9 cellular contexts compared by ENCODE assay signal in the genomic region with DNA sequence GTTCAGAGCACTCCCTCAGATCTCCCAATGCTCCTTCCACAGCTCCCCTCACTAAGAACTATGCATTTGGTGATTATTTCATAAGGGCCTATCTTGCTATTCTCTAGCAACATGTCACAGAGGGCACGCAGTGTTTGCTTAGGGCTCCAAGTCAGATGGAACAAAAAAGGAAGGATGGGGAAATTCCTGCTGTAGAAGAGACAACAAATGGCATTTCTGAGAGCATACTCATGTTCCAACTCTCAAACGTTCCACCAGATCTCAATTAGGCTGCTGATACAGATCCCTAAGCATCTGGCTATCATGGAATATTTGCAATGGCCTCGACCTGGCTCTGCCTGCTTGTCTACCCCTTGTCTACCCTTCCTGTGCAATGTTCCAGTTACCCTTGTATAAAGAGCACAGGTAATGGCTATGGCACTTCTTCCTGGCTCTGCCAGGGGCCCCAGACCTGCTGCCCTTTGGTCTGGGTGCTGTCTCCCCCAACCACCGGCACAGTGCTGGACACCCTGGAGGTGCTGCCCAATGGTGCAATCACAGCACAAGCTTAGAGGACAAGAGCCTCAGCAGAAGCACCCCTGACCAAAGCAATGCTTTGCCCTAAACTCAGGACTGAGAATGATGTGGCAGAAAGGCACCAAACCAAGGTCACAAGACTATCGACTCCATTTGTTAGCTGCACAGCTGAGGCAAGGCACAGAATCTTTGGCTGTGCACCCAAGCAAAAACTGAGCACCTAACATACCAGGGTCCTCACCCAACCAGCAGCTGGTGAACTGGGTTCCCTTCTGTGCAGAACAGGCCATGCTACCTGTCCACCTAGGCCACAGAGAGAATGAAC. TPM values are rescaled to one million over a fixed set of nuclear protein-coding genes. Genes with fewer than 3 reads are reported as not detected.
DNase-seq lines count a peak whose midpoint lies in the region; ATAC-seq and TF ChIP-seq lines count a peak whose summit lies in the region.
"Had no signal": no experiment of that assay in that cellular context is flagged by ENCODE, and none has a peak within 500 bp of the region (broad histone marks: within the 10 kb centered on the region; RNA-seq: fewer than 3 reads in every experiment).

No MANE protein-coding gene starts in this region.

- H3K27me3 ChIP-seq in HUES48 (ENCODE audit: control insufficient read depth, insufficient read depth, low read length) (no peaks in the 10 kb centered on the region), neural progenitor cell (no peaks in the 10 kb centered on the region), Peyer's patch (no peaks in the 10 kb centered on the region)
- H3K27me3 ChIP-seq: left lung had no signal

- H3K27ac Mint-ChIP-seq in activated CD4-positive, alpha-beta memory T cell treated with anti-CD3 and anti-CD28 coated beads for 36 hours = peak overlapping the region; percentile 23
- no peak overlapping the region for H3K27ac Mint-ChIP-seq in activated CD4-positive, alpha-beta memory T cell treated with anti-CD3 and anti-CD28 coated beads, Interleukin-2, amount 10 ng/mL, durations not matched to agents 7 days and 5 days
- H3K27ac Mint-ChIP-seq in chondrocyte (ENCODE audit: unreplicated experiment) (peak overlapping the region; percentile 38), neural progenitor cell (peak overlapping the region; percentile 85)

- no peak for TF ChIP-seq POLR2A in Peyer's patch (IDR thresholded peaks at IDR 0.05)

- peak overlapping the region; percentile 90 for H3K27ac ChIP-seq in HUES48 (ENCODE audit: low read depth, low read length)
- H3K27ac ChIP-seq in neural progenitor cell = no peak overlapping the region
- no peak overlapping the region for H3K27ac ChIP-seq in Peyer's patch
- H3K27ac ChIP-seq: left lung had no signal

- intact Hi-C loops in activated CD4-positive, alpha-beta memory T cell treated with anti-CD3 and anti-CD28 coated beads for 36 hours (cut with micrococcal nuclease) = loop anchor here (10.0 kb wide), 2 partner anchors 219 to 939 kb away; a partner anchor contains a TSS

- CTCF ChIA-PET in activated CD4-positive, alpha-beta memory T cell treated with anti-CD3 and anti-CD28 coated beads for 36 hours (lab: Charles Lee) = interaction anchor here (0.7 to 2.6 kb wide), 3 partner anchors 15 to 279 kb away, joined by 4 to 8 read pairs (median 6); no protein-coding TSS in a partner anchor
- CTCF ChIA-PET in activated CD4-positive, alpha-beta memory T cell treated with anti-CD3 and anti-CD28 coated beads, Interleukin-2, amount 10 ng/mL, durations not matched to agents 7 days and 5 days (lab: Charles Lee) = interaction anchor here (0.8 to 4.5 kb wide), 5 partner anchors 11 to 278 kb away, joined by 3 to 25 read pairs (median 5); no protein-coding TSS in a partner anchor

- ATAC-seq in GM18870 (IDR thresholded peaks at IDR 0.05; ENCODE audit: unreplicated experiment) = no peak
- no peak for ATAC-seq in HG03097 (IDR thresholded peaks at IDR 0.05; ENCODE audit: low FRiP score, unreplicated experiment)
- ATAC-seq: left lung had no signal

- POLR2A ChIA-PET in activated CD4-positive, alpha-beta memory T cell treated with anti-CD3 and anti-CD28 coated beads for 36 hours (lab: Charles Lee) = interaction anchor here (1.5 kb wide), 1 partner anchor 341 kb away, joined by 5 read pairs; a partner anchor contains a TSS
- POLR2A ChIA-PET in activated CD4-positive, alpha-beta memory T cell treated with anti-CD3 and anti-CD28 coated beads, Interleukin-2, amount 10 ng/mL, durations not matched to agents 7 days and 5 days (lab: Charles Lee) = interaction anchor here (0.9 to 4.4 kb wide), 5 partner anchors 11 to 342 kb away, joined by 5 to 29 read pairs (median 7); a partner anchor contains a TSS

- peaks cover 49% of the 10 kb centered on the region for H3K36me3 Mint-ChIP-seq in activated CD4-positive, alpha-beta memory T cell treated with anti-CD3 and anti-CD28 coated beads for 36 hours
- peaks cover 49% of the 10 kb centered on the region for H3K36me3 Mint-ChIP-seq in activated CD4-positive, alpha-beta memory T cell treated with anti-CD3 and anti-CD28 coated beads, Interleukin-2, amount 10 ng/mL, durations not matched to agents 7 days and 5 days (ENCODE audit: low read depth)
- peaks cover 25% of the 10 kb centered on the region for H3K36me3 Mint-ChIP-seq in chondrocyte (ENCODE audit: low read depth)
- H3K36me3 Mint-ChIP-seq in neural progenitor cell = peaks cover 30% of the 10 kb centered on the region

- TF ChIP-seq CTCF in chondrocyte (IDR thresholded peaks at IDR 0.05) = no peak
- TF ChIP-seq CTCF in neural progenitor cell (IDR thresholded peaks at IDR 0.05) = no peak
- no peak for TF ChIP-seq CTCF in Peyer's patch (IDR thresholded peaks at IDR 0.05)

- H3K9me3 ChIP-seq in HUES48 (ENCODE audit: control insufficient read depth, insufficient read depth, low read length) (no peaks in the 10 kb centered on the region), neural progenitor cell (ENCODE audit: low read depth) (no peaks in the 10 kb centered on the region), Peyer's patch (no peaks in the 10 kb centered on the region)
- H3K9me3 ChIP-seq: left lung had no signal

- H3K9ac ChIP-seq in HUES48 (ENCODE audit: low read depth, low read length) = peak overlapping the region; percentile 41; the same call in 1 of the 2 replicates
- H3K9ac ChIP-seq in neural progenitor cell = no peak overlapping the region

- peak overlapping the region; percentile 98 for H3K4me2 ChIP-seq in neural progenitor cell

- peak overlapping the region; percentile 4 for H3K4me3 Mint-ChIP-seq in activated CD4-positive, alpha-beta memory T cell treated with anti-CD3 and anti-CD28 coated beads for 36 hours
- H3K4me3 Mint-ChIP-seq in activated CD4-positive, alpha-beta memory T cell treated with anti-CD3 and anti-CD28 coated beads, Interleukin-2, amount 10 ng/mL, durations not matched to agents 7 days and 5 days = no peak overlapping the region
- H3K4me3 Mint-ChIP-seq in chondrocyte (ENCODE audit: unreplicated experiment) (no peak overlapping the region), neural progenitor cell (peak overlapping the region; percentile 22)

- H4K20me1 ChIP-seq in neural progenitor cell (ENCODE audit: low read depth) = peaks cover 80% of the 10 kb centered on the region

- H3F3A ChIP-seq in neural progenitor cell (ENCODE audit: low read depth) = peaks cover 34% of the 10 kb centered on the region

- H3K36me3 ChIP-seq in HUES48 (ENCODE audit: control insufficient read depth, insufficient read depth, low read length) (peaks cover 36% of the 10 kb centered on the region), neural progenitor cell (no peaks in the 10 kb centered on the region), Peyer's patch (peaks cover 0 to 24% (median 0%) of the 10 kb centered on the region in 3 donors)

- H3K4me1 Mint-ChIP-seq in activated CD4-positive, alpha-beta memory T cell treated with anti-CD3 and anti-CD28 coated beads for 36 hours (ENCODE audit: low read depth) = peaks cover 61% of the 10 kb centered on the region
- H3K4me1 Mint-ChIP-seq in activated CD4-positive, alpha-beta memory T cell treated with anti-CD3 and anti-CD28 coated beads, Interleukin-2, amount 10 ng/mL, durations not matched to agents 7 days and 5 days = peaks cover 44% of the 10 kb centered on the region
- peaks cover 43% of the 10 kb centered on the region for H3K4me1 Mint-ChIP-seq in chondrocyte (ENCODE audit: low read depth)
- peaks cover 46% of the 10 kb centered on the region for H3K4me1 Mint-ChIP-seq in neural progenitor cell

- no peaks in the 10 kb centered on the region for H3K27me3 Mint-ChIP-seq in activated CD4-positive, alpha-beta memory T cell treated with anti-CD3 and anti-CD28 coated beads for 36 hours
- no peaks in the 10 kb centered on the region for H3K27me3 Mint-ChIP-seq in activated CD4-positive, alpha-beta memory T cell treated with anti-CD3 and anti-CD28 coated beads, Interleukin-2, amount 10 ng/mL, durations not matched to agents 7 days and 5 days
- H3K27me3 Mint-ChIP-seq in chondrocyte (ENCODE audit: low read depth) (no peaks in the 10 kb centered on the region), neural progenitor cell (ENCODE audit: insufficient read depth, low read depth) (peaks cover 6% of the 10 kb centered on the region)

- H3K4me1 ChIP-seq in HUES48 (ENCODE audit: control insufficient read depth, insufficient read depth, low read length) (peaks cover 31% of the 10 kb centered on the region), neural progenitor cell (peaks cover 42% of the 10 kb centered on the region), Peyer's patch (peaks cover 0 to 31% (median 15%) of the 10 kb centered on the region in 4 donors)

- H2AFZ ChIP-seq in neural progenitor cell (replicated peaks) = no peak overlapping the region

- H3K79me2 ChIP-seq in neural progenitor cell (ENCODE audit: low read depth) = peaks cover 83% of the 10 kb centered on the region

- no peaks in the 10 kb centered on the region for H3K9me3 Mint-ChIP-seq in activated CD4-positive, alpha-beta memory T cell treated with anti-CD3 and anti-CD28 coated beads for 36 hours
- H3K9me3 Mint-ChIP-seq in activated CD4-positive, alpha-beta memory T cell treated with anti-CD3 and anti-CD28 coated beads, Interleukin-2, amount 10 ng/mL, durations not matched to agents 7 days and 5 days = no peaks in the 10 kb centered on the region
- H3K9me3 Mint-ChIP-seq in chondrocyte (ENCODE audit: low read depth) (no peaks in the 10 kb centered on the region), neural progenitor cell (no peaks in the 10 kb centered on the region)

- no peak for DNase-seq in activated CD4-positive, alpha-beta memory T cell treated with anti-CD3 and anti-CD28 coated beads for 36 hours
- DNase-seq in activated CD4-positive, alpha-beta memory T cell treated with anti-CD3 and anti-CD28 coated beads, Interleukin-2, amount 10 ng/mL, durations not matched to agents 7 days and 5 days = no peak
- no peak for DNase-seq in chondrocyte (ENCODE audit: low spot score)
- no peak for DNase-seq in neural progenitor cell (ENCODE audit: low spot score)
- no peak for DNase-seq in Peyer's patch
- DNase-seq: left lung had no signal

- H3K4me3 ChIP-seq in HUES48 (ENCODE audit: low read depth, low read length) (peak overlapping the region; percentile 97), neural progenitor cell (peak overlapping the region; percentile 71), Peyer's patch (peak overlapping the region in 1 of 4 donors; percentile 16)
- H3K4me3 ChIP-seq: left lung had no signal

RNA-seq across cellular contexts. Expression of a gene that starts 3.6 kb away (rescaled TPM):
- 100 to 1,000 TPM; 301 to 308 TPM for total RNA-seq in activated CD4-positive, alpha-beta memory T cell treated with anti-CD3 and anti-CD28 coated beads for 36 hours
- 100 to 1,000 TPM; 191 to 194 TPM for total RNA-seq in activated CD4-positive, alpha-beta memory T cell treated with anti-CD3 and anti-CD28 coated beads, Interleukin-2, amount 10 ng/mL, durations not matched to agents 7 days and 5 days
- total RNA-seq in chondrocyte (43.9 to 77.5 TPM (median 48.6 TPM) in 3 replicates), neural progenitor cell (ENCODE audit: low replicate concordance) (237 and 345 TPM in 2 replicates), Peyer's patch (100 to 1,000 TPM in 1 of 4 donors, 10 to 100 TPM in 3; 25.2 to 145 (median 54.4) TPM)

Comparison
In these comparisons a context has a peak if more than half of its experiments do, and no peak if none do; other contexts are left out.
1. H3K4me3 Mint-ChIP-seq: peak in activated CD4-positive, alpha-beta memory T cell treated with anti-CD3 and anti-CD28 coated beads for 36 hours (single experiment) and neural progenitor cell (single experiment); none in activated CD4-positive, alpha-beta memory T cell treated with anti-CD3 and anti-CD28 coated beads, Interleukin-2, amount 10 ng/mL, durations not matched to agents 7 days and 5 days (single experiment) and chondrocyte (single experiment).